30 cellular contexts compared by ENCODE assay signal in the genomic region with DNA sequence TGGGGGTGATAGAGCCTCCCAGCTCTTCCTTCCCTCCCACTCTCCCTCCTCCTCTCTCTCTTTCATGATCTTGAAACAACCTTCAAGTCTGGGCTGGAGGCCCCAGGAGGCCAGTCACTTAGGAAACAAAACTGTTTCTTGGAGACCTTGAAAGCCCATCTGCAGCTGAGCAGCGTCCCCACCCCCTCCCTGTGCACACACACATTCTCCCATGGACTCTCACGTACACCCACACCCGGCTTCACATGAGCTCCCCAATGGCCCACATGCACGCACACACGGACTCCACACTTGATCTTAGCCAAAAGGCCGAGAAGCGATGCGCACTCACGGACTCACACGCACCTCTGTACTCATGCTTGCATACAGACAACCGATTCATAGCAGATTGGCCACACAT. TPM values are rescaled to one million over a fixed set of nuclear protein-coding genes. Genes with fewer than 3 reads are reported as not detected.
A peak's percentile ranks its signal among the peaks of the same experiment; 100 is the strongest.
DNase-seq lines count a peak whose midpoint lies in the region; ATAC-seq and TF ChIP-seq lines count a peak whose summit lies in the region.
"Had no signal": no experiment of that assay in that cellular context is flagged by ENCODE, and none has a peak within 500 bp of the region (broad histone marks: within the 10 kb centered on the region; RNA-seq: fewer than 3 reads in every experiment).

No MANE protein-coding gene starts in this region.

- no peaks in the 10 kb centered on the region for H3K9me3 Mint-ChIP-seq in nephron
- H3K9me3 Mint-ChIP-seq: activated T-cell treated with anti-CD3 and anti-CD28 coated beads, Interleukin-2, amount 50 U/mL, for 4 hours; natural killer cell; T-cell had no signal

- H3K9me3 ChIP-seq in heart right ventricle (no peaks in the 10 kb centered on the region), testis (no peaks in the 10 kb centered on the region)
- H3K9me3 ChIP-seq: SJCRH30, transverse colon had no signal

- TF ChIP-seq CTCF in heart right ventricle (IDR thresholded peaks at IDR 0.05), result no peak
- no peak for TF ChIP-seq CTCF in choroid plexus epithelial cell (conservative IDR thresholded peaks at IDR 0.05; ENCODE audit: low read depth, low read length)
- no peak for TF ChIP-seq CTCF in nephron (IDR thresholded peaks at IDR 0.05; ENCODE audit: unreplicated experiment in 3 of 3)
- no peak for TF ChIP-seq CTCF in testis (IDR thresholded peaks at IDR 0.05)

- H3K4me3 ChIP-seq in heart right ventricle (no peak overlapping the region), choroid plexus epithelial cell (ENCODE audit: low read depth, low read length) (no peak overlapping the region), testis (no peak overlapping the region)
- H3K4me3 ChIP-seq: SJCRH30, skin epidermis, transverse colon had no signal

- peaks cover 7 to 48% (median 24%) of the 10 kb centered on the region in 9 donors for H3K4me1 ChIP-seq in heart right ventricle
- H3K4me1 ChIP-seq in testis, result peaks cover 47% of the 10 kb centered on the region

- no peaks in the 10 kb centered on the region for H3K27me3 ChIP-seq in heart right ventricle
- H3K27me3 ChIP-seq in testis, result no peaks in the 10 kb centered on the region
- H3K27me3 ChIP-seq: SJCRH30 had no signal

- peak overlapping the region in 7 of 10 donors; percentile 27 to 88 (median 32) for H3K27ac ChIP-seq in heart right ventricle
- peak overlapping the region in 1 of 2 donors; percentile 36 for H3K27ac ChIP-seq in testis
- H3K27ac ChIP-seq: SJCRH30, skin epidermis, transverse colon had no signal

- ATAC-seq in heart right ventricle, result peak in 6 of 8 donors; percentile 3 to 38 (median 14)
- no peak for ATAC-seq in left cardiac atrium
- ATAC-seq: activated CD4-positive, alpha-beta T cell treated with anti-CD3 and anti-CD28 coated beads for 36 hours; activated T-cell treated with anti-CD3 and anti-CD28 coated beads, Interleukin-2, amount 50 U/mL, for 4 hours; PC-3; T-cell had no signal

- H3K36me3 Mint-ChIP-seq in nephron (ENCODE audit: low read depth), result no peaks in the 10 kb centered on the region
- H3K36me3 Mint-ChIP-seq: natural killer cell, T-cell had no signal

- 64 to 67% methylated on average over 11 of the region's 11 CpGs for WGBS in heart right ventricle, 2 donors
- 43 to 50% methylated on average over 11 of the region's 11 CpGs for WGBS in testis, 2 donors

- H3K36me3 ChIP-seq in heart right ventricle (no peaks in the 10 kb centered on the region), testis (ENCODE audit: low read depth, missing control alignments) (no peaks in the 10 kb centered on the region)
- H3K36me3 ChIP-seq: SJCRH30, transverse colon had no signal

- H3K27ac Mint-ChIP-seq in nephron, result peak overlapping the region; percentile 5 to 73 (median 47)
- H3K27ac Mint-ChIP-seq: activated CD4-positive, alpha-beta T cell treated with anti-CD3 and anti-CD28 coated beads for 36 hours; natural killer cell; T-cell had no signal

- intact Hi-C loops in heart right ventricle (cut with DNase I) (no loop called here), left cardiac atrium (cut with DNase I) (no loop called here), testis (cut with DNase I; ENCODE audit: low total_unique reads) (no loop called here)

- no peak for TF ChIP-seq POLR2A in testis (IDR thresholded peaks at IDR 0.05)

- peak in 1 of 2 donors; percentile 69 for DNase-seq in heart right ventricle
- DNase-seq in left cardiac atrium, result no peak
- peak; percentile 56 for DNase-seq in choroid plexus epithelial cell (ENCODE audit: low read depth)
- peak; percentile 68 for DNase-seq in testis
- DNase-seq in NCI-H1105 (lab: John Stamatoyannopoulos, UW), result no peak
- DNase-seq in activated CD4-positive, CD25-positive, alpha-beta regulatory T cell treated with anti-CD3 and anti-CD28 coated beads, Interleukin-2, amount 50 U/mL, for 72 hours, result no peak
- DNase-seq in NCI-H524 (lab: John Stamatoyannopoulos, UW), result no peak
- DNase-seq: activated CD4-positive, alpha-beta T cell treated with anti-CD3 and anti-CD28 coated beads for 36 hours; activated naive CD4-positive, alpha-beta T cell treated with Interleukin-2 at 50 U/mL for 16 hours; activated T-cell treated with anti-CD3 and anti-CD28 coated beads, Interleukin-2, amount 50 U/mL, for 4 hours; cerebellar nuclear complex; effector CD4-positive, alpha-beta T cell; kidney glomerular epithelial cell; midbrain; MV-4-11; natural killer cell; NCI-H1694; NCI-H2227 treated with DMSO at 0.1 percent for 48 hours; PC-3; SJCRH30; stimulated activated CD4-positive, alpha-beta T cell treated with anti-CD3 and anti-CD28 coated beads, Interleukin-1b, Interleukin-23, amount 100 ng/mL, for 48 hours; T-cell; transverse colon had no signal

- no peak overlapping the region for H3K4me3 Mint-ChIP-seq in nephron
- H3K4me3 Mint-ChIP-seq: activated CD4-positive, alpha-beta T cell treated with anti-CD3 and anti-CD28 coated beads for 36 hours; activated T-cell treated with anti-CD3 and anti-CD28 coated beads, Interleukin-2, amount 50 U/mL, for 4 hours; natural killer cell; T-cell had no signal

- peaks cover 72% of the 10 kb centered on the region for H3K4me1 Mint-ChIP-seq in nephron
- H3K4me1 Mint-ChIP-seq: natural killer cell, T-cell had no signal

- H3K27me3 Mint-ChIP-seq in nephron (ENCODE audit: low read depth), result no peaks in the 10 kb centered on the region

RNA-seq across cellular contexts. Expression of a gene that starts 3.2 kb away (rescaled TPM):
- 100 to 1,000 TPM; 108 to 342 (median 207) TPM for total RNA-seq in heart right ventricle
- 10 to 100 TPM; 14.2 to 83.8 TPM for polyA plus RNA-seq in heart right ventricle
- total RNA-seq in left cardiac atrium, result 100 to 1,000 TPM; 114 to 176 TPM
- total RNA-seq in testis, result 10 to 100 TPM; 14.2 to 27.9 TPM
- 13.2 TPM for polyA plus RNA-seq in testis (ENCODE audit: insufficient read depth, low read depth, low replicate concordance)
- total RNA-seq: activated CD4-positive, alpha-beta T cell treated with anti-CD3 and anti-CD28 coated beads for 36 hours; activated CD8-positive, alpha-beta memory T cell treated with anti-CD3 and anti-CD28 coated beads for 36 hours; activated T-cell treated with anti-CD3 and anti-CD28 coated beads, Interleukin-2, amount 50 U/mL, for 4 hours; HT1080; natural killer cell; PC-3 had no signal

RNA-seq across cellular contexts. Expression of a gene that starts 14.0 kb away (rescaled TPM):
- total RNA-seq in heart right ventricle (10 to 100 TPM; 17.0 to 42.2 (median 20.6) TPM), left cardiac atrium (10 to 100 TPM; 18.8 to 22.1 TPM), testis (100 to 1,000 TPM; 104 to 119 TPM)
- polyA plus RNA-seq in heart right ventricle (10 to 100 TPM; 13.4 to 27.1 TPM), testis (ENCODE audit: insufficient read depth, low read depth, low replicate concordance) (79.8 TPM)

RNA-seq across cellular contexts. Expression of a gene that starts 31.0 kb away (rescaled TPM):
- total RNA-seq in heart right ventricle, result under 1 TPM in 3 of 10 donors, not detected in 7; 0.06 to 0.09 (median 0.07) TPM
- under 1 TPM in 1 of 2 donors, not detected in 1; 0.01 TPM for polyA plus RNA-seq in heart right ventricle
- under 1 TPM in 1 of 2 donors, not detected in 1; 0.06 TPM for total RNA-seq in left cardiac atrium
- total RNA-seq in testis, result under 1 TPM; 0.55 to 0.68 TPM
- 0.37 TPM for polyA plus RNA-seq in testis (ENCODE audit: insufficient read depth, low read depth, low replicate concordance)
- total RNA-seq: activated CD8-positive, alpha-beta memory T cell treated with anti-CD3 and anti-CD28 coated beads for 36 hours; activated T-cell treated with anti-CD3 and anti-CD28 coated beads, Interleukin-2, amount 50 U/mL, for 4 hours; HT1080; natural killer cell; PC-3; posterior vena cava; SJCRH30; T-cell had no signal
- polyA plus RNA-seq: esophagus had no signal

RNA-seq across cellular contexts. Expression of a gene that starts 39.0 kb away (rescaled TPM):
- total RNA-seq in heart right ventricle, result 1 to 10 TPM in 1 of 10 donors, under 1 TPM in 4, not detected in 5; 0.14 to 1.5 (median 0.50) TPM
- under 1 TPM; 0.04 to 0.29 TPM for polyA plus RNA-seq in heart right ventricle
- under 1 TPM in 1 of 2 donors, not detected in 1; 0.13 TPM for total RNA-seq in left cardiac atrium
- total RNA-seq in testis, result 10 to 100 TPM; 13.3 to 23.0 TPM
- polyA plus RNA-seq in testis (ENCODE audit: insufficient read depth, low read depth, low replicate concordance), result 38.6 TPM
- total RNA-seq: activated CD4-positive, alpha-beta T cell treated with anti-CD3 and anti-CD28 coated beads for 36 hours; activated CD8-positive, alpha-beta memory T cell treated with anti-CD3 and anti-CD28 coated beads for 36 hours; activated T-cell treated with anti-CD3 and anti-CD28 coated beads, Interleukin-2, amount 50 U/mL, for 4 hours; frontal cortex; HT1080; natural killer cell; posterior vena cava; SJCRH30; T-cell had no signal

RNA-seq across cellular contexts. Expression of a gene that starts 42.4 kb away (rescaled TPM):
- total RNA-seq in heart right ventricle (1 to 10 TPM in 1 of 10 donors, not detected in 9; 1.9 TPM), left cardiac atrium (under 1 TPM; 0.05 to 0.15 TPM), testis (1 to 10 TPM in 1 of 2 donors, under 1 TPM in 1; 0.79 to 1.5 TPM)
- polyA plus RNA-seq in heart right ventricle (under 1 TPM in 1 of 2 donors, not detected in 1; 0.09 TPM), testis (ENCODE audit: insufficient read depth, low read depth, low replicate concordance) (1.9 TPM)
- total RNA-seq: activated CD8-positive, alpha-beta memory T cell treated with anti-CD3 and anti-CD28 coated beads for 36 hours; HT1080; natural killer cell; transverse colon had no signal
- polyA plus RNA-seq: esophagus had no signal

Comparison
In these comparisons a context has a peak if more than half of its experiments do, and no peak if none do; other contexts are left out.
1. ATAC-seq: peak in heart right ventricle (6 of 8); none in left cardiac atrium (0 of 2).
2. DNase-seq: peak in choroid plexus epithelial cell (single experiment) and testis (single experiment); none in left cardiac atrium (single experiment), NCI-H1105 (single experiment), activated CD4-positive, CD25-positive, alpha-beta regulatory T cell treated with anti-CD3 and anti-CD28 coated beads, Interleukin-2, amount 50 U/mL, for 72 hours (single experiment) and NCI-H524 (0 of 2).